ENCODE assay signal across 19 cellular contexts in the genomic region with DNA sequence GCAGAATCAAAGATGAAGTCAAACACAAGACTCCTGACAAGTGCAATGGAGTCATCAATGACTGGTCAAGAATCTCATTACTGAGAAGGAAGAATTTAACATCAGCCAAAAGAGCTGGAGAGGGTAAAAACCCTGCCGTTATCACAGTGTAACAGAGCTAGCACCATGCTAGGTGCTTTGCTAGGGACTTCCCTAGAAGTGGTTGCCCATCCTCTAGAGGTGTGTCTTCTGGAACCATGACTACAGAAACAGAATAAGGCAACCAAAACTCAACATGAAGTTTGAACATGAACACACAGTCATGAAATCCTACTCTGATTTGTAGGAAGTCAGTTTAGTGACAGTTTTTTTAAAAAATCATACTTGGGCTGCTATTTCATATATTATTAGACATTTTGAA. TPM values are rescaled to one million over a fixed set of nuclear protein-coding genes. Genes with fewer than 3 reads are reported as not detected.
"Had no signal": no experiment of that assay in that cellular context is flagged by ENCODE, and none has a peak within 500 bp of the region (broad histone marks: within the 10 kb centered on the region; RNA-seq: fewer than 3 reads in every experiment).

No MANE protein-coding gene starts in this region.

- ATAC-seq: esophagus mucosa, heart right ventricle, left lobe of liver, mucosa of descending colon had no signal

- H3K36me3 Mint-ChIP-seq: naive thymus-derived CD8-positive, alpha-beta T cell; neural progenitor cell had no signal

- H3K4me3 Mint-ChIP-seq: naive thymus-derived CD8-positive, alpha-beta T cell; neural progenitor cell had no signal

- H3K4me1 Mint-ChIP-seq: neural progenitor cell had no signal

- H3K27me3 Mint-ChIP-seq: naive thymus-derived CD8-positive, alpha-beta T cell had no signal

- DNase-seq: cortex of kidney; dorsolateral prefrontal cortex; effector CD8-positive, alpha-beta T cell; heart right ventricle; hypothalamus; mammary epithelial cell; mucosa of descending colon; naive thymus-derived CD8-positive, alpha-beta T cell; nucleus accumbens; ovary; small intestine; stimulated activated CD4-positive, alpha-beta T cell treated with anti-CD3 and anti-CD28 coated beads, Interleukin-12 subunit alpha, Interleukin-12 subunit beta, amount 100 ng/mL, for 4 hours; stomach; substantia nigra; transverse colon had no signal

- H3K27ac Mint-ChIP-seq: neural progenitor cell had no signal

- H3K9me3 Mint-ChIP-seq: naive thymus-derived CD8-positive, alpha-beta T cell; neural progenitor cell had no signal

RNA-seq across cellular contexts. Expression of a gene that starts 53.1 kb away (rescaled TPM):
- total RNA-seq: esophagus mucosa, frontal cortex, left lobe of liver had no signal
